ENCODE assay signal across 9 cellular contexts in the genomic region with DNA sequence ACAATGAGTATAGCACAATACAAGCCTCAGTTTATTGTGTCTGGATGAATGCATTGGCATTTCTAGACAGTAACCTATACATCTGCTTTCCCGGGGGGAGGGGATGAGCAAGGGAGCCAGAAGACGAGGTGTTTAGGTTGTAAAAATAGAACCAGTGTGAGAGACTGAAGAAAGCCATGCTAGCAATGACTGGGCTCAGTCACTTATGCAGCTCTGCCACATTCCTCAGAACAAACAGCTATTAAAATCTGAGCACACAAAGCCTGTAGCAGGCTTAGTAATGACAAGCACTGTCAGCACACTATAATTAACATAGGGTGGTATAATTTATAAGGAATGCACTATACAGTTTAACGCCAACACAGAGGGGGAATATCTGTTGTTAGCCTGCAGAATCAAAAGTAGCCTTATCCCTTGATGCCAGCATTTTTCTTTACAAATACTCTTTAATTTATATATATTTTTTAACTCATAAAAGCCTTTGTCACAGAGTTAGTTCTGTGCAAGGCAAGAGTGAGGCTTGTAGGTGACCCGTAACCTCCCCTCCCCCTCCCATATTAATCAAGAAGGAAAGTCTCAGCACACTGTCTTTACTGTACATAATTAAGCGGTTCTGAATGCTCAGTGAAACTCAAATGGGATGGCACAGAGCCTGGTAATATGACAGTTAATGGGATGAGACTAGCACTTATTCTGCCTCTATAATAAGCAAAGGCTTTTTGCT.
DNase-seq lines count a peak whose midpoint lies in the region; ATAC-seq and TF ChIP-seq lines count a peak whose summit lies in the region.
"Had no signal": no experiment of that assay in that cellular context is flagged by ENCODE, and none has a peak within 500 bp of the region (broad histone marks: within the 10 kb centered on the region; RNA-seq: fewer than 3 reads in every experiment).

No MANE protein-coding gene starts in this region.

- H3K4me3 ChIP-seq in A673 (ENCODE audit: low read depth, low read length, poor library complexity, severe bottlenecking) (no peak overlapping the region), right cardiac atrium (ENCODE audit: low read length) (no peak overlapping the region), Peyer's patch (no peak overlapping the region)

- intact Hi-C loops in A673 (cut with micrococcal nuclease; ENCODE audit: unreplicated experiment) (no loop called here), right cardiac atrium (cut with DNase I) (loop anchor here in 2 of 4 donors (5.0 to 10.0 kb wide), 2 partner anchors 53 to 110 kb away; no protein-coding TSS in a partner anchor)

- CTCF ChIA-PET in A673 (lab: Charles Lee) (no interaction called here), HEK293T (lab: Yijun Ruan, JAX) (no interaction called here)

- 47% methylated on average over 5 of the region's 5 CpGs for WGBS in right cardiac atrium

- TF ChIP-seq CTCF in A673 (conservative IDR thresholded peaks at IDR 0.05; ENCODE audit: low read depth, low read length) (no peak), Peyer's patch (IDR thresholded peaks at IDR 0.05) (no peak)

- no peaks in the 10 kb centered on the region for H3K27me3 ChIP-seq in A673 (replicated peaks; ENCODE audit: insufficient read depth, low read depth, low read length, poor library complexity)
- H3K27me3 ChIP-seq in right cardiac atrium (ENCODE audit: control insufficient read depth, insufficient read depth), result no peaks in the 10 kb centered on the region
- no peaks in the 10 kb centered on the region for H3K27me3 ChIP-seq in Peyer's patch

- H3K36me3 Mint-ChIP-seq in activated T-cell treated with anti-CD3 and anti-CD28 coated beads, Interleukin-2, amount 50 U/mL, for 4 hours (ENCODE audit: insufficient read depth), result no peaks in the 10 kb centered on the region

- no peaks in the 10 kb centered on the region for H3K9me3 Mint-ChIP-seq in activated T-cell treated with anti-CD3 and anti-CD28 coated beads, Interleukin-2, amount 50 U/mL, for 4 hours

- ATAC-seq in right cardiac atrium, result peak; percentile 77 to 78
- ATAC-seq in activated T-cell treated with anti-CD3 and anti-CD28 coated beads, Interleukin-2, amount 50 U/mL, for 4 hours, result no peak
- ATAC-seq in HG03280 (IDR thresholded peaks at IDR 0.05; ENCODE audit: unreplicated experiment), result no peak

- no peak overlapping the region for H3K4me3 Mint-ChIP-seq in activated T-cell treated with anti-CD3 and anti-CD28 coated beads, Interleukin-2, amount 50 U/mL, for 4 hours

- no peaks in the 10 kb centered on the region for H3K27me3 Mint-ChIP-seq in activated T-cell treated with anti-CD3 and anti-CD28 coated beads, Interleukin-2, amount 50 U/mL, for 4 hours (ENCODE audit: low read depth)

- H3K4me1 ChIP-seq in A673 (ENCODE audit: insufficient read depth, low read length, poor library complexity, severe bottlenecking) (peaks cover 53% of the 10 kb centered on the region), right cardiac atrium (ENCODE audit: control insufficient read depth, insufficient read depth, low read length) (peaks cover 8% of the 10 kb centered on the region), Peyer's patch (peaks cover 0 to 12% (median 0%) of the 10 kb centered on the region in 4 donors)

- peak; percentile 73 for DNase-seq in A673 (ENCODE audit: low spot score)
- DNase-seq in HEK293T (ENCODE audit: extremely low spot score), result peak; percentile 20
- peak; percentile 42 for DNase-seq in RPMI8226
- peak in 1 of 3 donors; percentile 30 for DNase-seq in right cardiac atrium
- no peak for DNase-seq in dedifferentiated amniotic fluid mesenchymal stem cell (ENCODE audit: extremely low spot score)
- no peak for DNase-seq in Peyer's patch
- no peak for DNase-seq in activated T-cell treated with anti-CD3 and anti-CD28 coated beads, Interleukin-2, amount 50 U/mL, for 4 hours
- DNase-seq: NCI-H2107 had no signal

- TF ChIP-seq POLR2A in Peyer's patch (IDR thresholded peaks at IDR 0.05), result no peak

- no TSS peak for BruUV-seq in A673 (replicated peaks; lab: Mats Ljungman, UMichigan)

- H3K36me3 ChIP-seq in A673 (ENCODE audit: insufficient read depth, low read length, poor library complexity, severe bottlenecking) (no peaks in the 10 kb centered on the region), Peyer's patch (no peaks in the 10 kb centered on the region)

- H3K9me3 ChIP-seq in A673 (ENCODE audit: low read depth, low read length, poor library complexity, severe bottlenecking) (no peaks in the 10 kb centered on the region), right cardiac atrium (ENCODE audit: control insufficient read depth, low read length) (no peaks in the 10 kb centered on the region), Peyer's patch (no peaks in the 10 kb centered on the region)

- H3K4me1 Mint-ChIP-seq in activated T-cell treated with anti-CD3 and anti-CD28 coated beads, Interleukin-2, amount 50 U/mL, for 4 hours (ENCODE audit: low read depth), result no peaks in the 10 kb centered on the region

- POLR2A ChIA-PET in A673 (lab: Charles Lee; ENCODE audit: low non-redundant PET) (no interaction called here), HEK293T (lab: Yijun Ruan, JAX) (interaction anchor here (0.7 to 1.7 kb wide), 2 partner anchors 18 to 21 kb away, joined by 3 to 4 read pairs; no protein-coding TSS in a partner anchor)

- H3K27ac ChIP-seq in A673 (ENCODE audit: low read depth, low read length, poor library complexity, severe bottlenecking), result peak overlapping the region; percentile 44
- peak overlapping the region; percentile 61 for H3K27ac ChIP-seq in right cardiac atrium (ENCODE audit: low read length)
- H3K27ac ChIP-seq in Peyer's patch, result no peak overlapping the region

TF ChIP-seq in HEK293T, 16 proteins besides CTCF, POLR2A, EP300 and RAD21:
- TF ChIP-seq, protein P1, sequence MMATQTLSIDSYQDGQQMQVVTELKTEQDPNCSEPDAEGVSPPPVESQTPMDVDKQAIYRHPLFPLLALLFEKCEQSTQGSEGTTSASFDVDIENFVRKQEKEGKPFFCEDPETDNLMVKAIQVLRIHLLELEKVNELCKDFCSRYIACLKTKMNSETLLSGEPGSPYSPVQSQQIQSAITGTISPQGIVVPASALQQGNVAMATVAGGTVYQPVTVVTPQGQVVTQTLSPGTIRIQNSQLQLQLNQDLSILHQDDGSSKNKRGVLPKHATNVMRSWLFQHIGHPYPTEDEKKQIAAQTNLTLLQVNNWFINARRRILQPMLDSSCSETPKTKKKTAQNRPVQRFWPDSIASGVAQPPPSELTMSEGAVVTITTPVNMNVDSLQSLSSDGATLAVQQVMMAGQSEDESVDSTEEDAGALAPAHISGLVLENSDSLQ (IDR thresholded peaks at IDR 0.05), result peak; percentile 74
- TF ChIP-seq TARDBP (IDR thresholded peaks at IDR 0.05), result no peak
- no peak for TF ChIP-seq FOXM1 (IDR thresholded peaks at IDR 0.05; ENCODE audit: borderline replicate concordance)
- TF ChIP-seq HDGF (IDR thresholded peaks at IDR 0.05; ENCODE audit: borderline replicate concordance), result no peak
- peak; percentile 84; the same call in 1 of the 2 replicates for TF ChIP-seq CTBP1 (IDR thresholded peaks at IDR 0.05; ENCODE audit: borderline replicate concordance)
- no peak for TF ChIP-seq FOXA1 (IDR thresholded peaks at IDR 0.05)

Comparison
In these comparisons a context has a peak if more than half of its experiments do, and no peak if none do; other contexts are left out.
1. DNase-seq: peak in A673 (single experiment), HEK293T (single experiment) and RPMI8226 (single experiment); none in dedifferentiated amniotic fluid mesenchymal stem cell (single experiment), Peyer's patch (0 of 3) and activated T-cell treated with anti-CD3 and anti-CD28 coated beads, Interleukin-2, amount 50 U/mL, for 4 hours (single experiment).
2. H3K27ac ChIP-seq: peak in A673 (single experiment) and right cardiac atrium (single experiment); none in Peyer's patch (0 of 4).
3. ATAC-seq: peak in right cardiac atrium (2 of 2); none in activated T-cell treated with anti-CD3 and anti-CD28 coated beads, Interleukin-2, amount 50 U/mL, for 4 hours (0 of 2) and HG03280 (single experiment).